In the genomic region with DNA sequence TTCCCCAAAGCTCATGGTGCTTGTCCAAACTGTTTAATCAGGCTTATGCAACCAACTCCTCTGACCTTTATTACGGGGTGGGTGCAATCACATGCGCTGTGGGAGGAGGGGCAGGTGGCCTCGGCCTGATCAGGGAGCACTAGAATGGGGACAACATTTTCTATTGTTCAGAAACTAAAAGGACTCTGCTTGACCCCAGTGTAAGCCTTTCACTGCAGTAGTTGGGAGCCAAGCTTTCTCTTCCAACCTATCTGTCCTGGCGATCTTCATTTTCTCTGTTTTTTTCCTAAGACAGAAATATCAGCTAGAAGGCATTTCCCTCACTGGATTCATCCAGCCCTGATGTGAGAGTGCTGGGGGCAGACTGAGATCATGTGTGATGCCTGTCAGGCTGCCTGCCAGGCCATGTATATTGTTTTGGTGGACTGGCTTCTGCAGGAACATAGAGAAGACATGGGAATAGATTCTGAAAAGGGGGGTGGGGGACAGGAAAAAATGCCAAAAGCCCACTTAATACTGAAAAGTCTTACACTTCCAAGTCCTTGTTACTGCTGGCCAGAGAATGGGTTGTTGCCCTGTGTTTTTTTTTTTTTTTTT, we compare ENCODE assay signal across 1 cellular context.
A peak's percentile ranks its signal among the peaks of the same experiment; 100 is the strongest.
TF ChIP-seq lines count a peak whose summit lies in the region.

No MANE protein-coding gene starts in this region.

TF ChIP-seq in SK-N-SH, 30 proteins besides CTCF, POLR2A, EP300 and RAD21 (continued from another document):
- TF ChIP-seq, protein P1, sequence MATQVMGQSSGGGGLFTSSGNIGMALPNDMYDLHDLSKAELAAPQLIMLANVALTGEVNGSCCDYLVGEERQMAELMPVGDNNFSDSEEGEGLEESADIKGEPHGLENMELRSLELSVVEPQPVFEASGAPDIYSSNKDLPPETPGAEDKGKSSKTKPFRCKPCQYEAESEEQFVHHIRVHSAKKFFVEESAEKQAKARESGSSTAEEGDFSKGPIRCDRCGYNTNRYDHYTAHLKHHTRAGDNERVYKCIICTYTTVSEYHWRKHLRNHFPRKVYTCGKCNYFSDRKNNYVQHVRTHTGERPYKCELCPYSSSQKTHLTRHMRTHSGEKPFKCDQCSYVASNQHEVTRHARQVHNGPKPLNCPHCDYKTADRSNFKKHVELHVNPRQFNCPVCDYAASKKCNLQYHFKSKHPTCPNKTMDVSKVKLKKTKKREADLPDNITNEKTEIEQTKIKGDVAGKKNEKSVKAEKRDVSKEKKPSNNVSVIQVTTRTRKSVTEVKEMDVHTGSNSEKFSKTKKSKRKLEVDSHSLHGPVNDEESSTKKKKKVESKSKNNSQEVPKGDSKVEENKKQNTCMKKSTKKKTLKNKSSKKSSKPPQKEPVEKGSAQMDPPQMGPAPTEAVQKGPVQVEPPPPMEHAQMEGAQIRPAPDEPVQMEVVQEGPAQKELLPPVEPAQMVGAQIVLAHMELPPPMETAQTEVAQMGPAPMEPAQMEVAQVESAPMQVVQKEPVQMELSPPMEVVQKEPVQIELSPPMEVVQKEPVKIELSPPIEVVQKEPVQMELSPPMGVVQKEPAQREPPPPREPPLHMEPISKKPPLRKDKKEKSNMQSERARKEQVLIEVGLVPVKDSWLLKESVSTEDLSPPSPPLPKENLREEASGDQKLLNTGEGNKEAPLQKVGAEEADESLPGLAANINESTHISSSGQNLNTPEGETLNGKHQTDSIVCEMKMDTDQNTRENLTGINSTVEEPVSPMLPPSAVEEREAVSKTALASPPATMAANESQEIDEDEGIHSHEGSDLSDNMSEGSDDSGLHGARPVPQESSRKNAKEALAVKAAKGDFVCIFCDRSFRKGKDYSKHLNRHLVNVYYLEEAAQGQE (IDR thresholded peaks at IDR 0.05; ENCODE audit: low read depth, low read length): no peak
- TF ChIP-seq GATA2 (CRISPR knock-in tag; IDR thresholded peaks at IDR 0.05) (peak; percentile 93), TCF12 (IDR thresholded peaks at IDR 0.05) (peak; percentile 76), RCOR1 (IDR thresholded peaks at IDR 0.05; ENCODE audit: low read length) (peak; percentile 58)
